In genomic region chr6:43852350-43852864, GRCh38 we compare ENCODE assay signal across 25 cellular contexts.
"Had no signal": no experiment of that assay in that cellular context is flagged by ENCODE, and none has a peak within 500 bp of the region (broad histone marks: within the 10 kb centered on the region; RNA-seq: fewer than 3 reads in every experiment).

No MANE protein-coding gene starts in this region.

- H3K27ac Mint-ChIP-seq: activated CD8-positive, alpha-beta T cell treated with anti-CD3 and anti-CD28 coated beads for 36 hours; activated naive CD4-positive, alpha-beta T cell treated with anti-CD3 and anti-CD28 coated beads, Interleukin-2, amount 50 U/mL, for 72 hours; activated T-helper 17 cell treated with anti-CD3 and anti-CD28 coated beads, Interleukin-2, amount 50 U/mL, for 72 hours; memory B cell; natural killer cell treated with Interleukin-12 subunit alpha and Interleukin-12 subunit beta and Interleukin-15 and Interleukin-18, amount 100 ng/mL, for 72 hours; progenitor cell of endocrine pancreas had no signal

- H2AFZ ChIP-seq: hepatocyte had no signal

- H3K4me1 Mint-ChIP-seq: activated T-helper 17 cell treated with anti-CD3 and anti-CD28 coated beads, Interleukin-2, amount 50 U/mL, for 72 hours; central memory CD8-positive, alpha-beta T cell; memory B cell had no signal

- H3K79me2 ChIP-seq: hepatocyte had no signal

- DNase-seq: activated CD4-positive, alpha-beta T cell treated with anti-CD3 and anti-CD28 coated beads, Interleukin-2, amount 50 U/mL, for 1 hour; activated CD8-positive, alpha-beta T cell treated with anti-CD3 and anti-CD28 coated beads for 36 hours; activated T-cell treated with anti-CD3 and anti-CD28 coated beads, Interleukin-2, amount 50 U/mL, for 4 hours; effector CD8-positive, alpha-beta T cell; gastrocnemius medialis; glutamatergic neuron; islet precursor cell; left ventricle myocardium superior; ovary; retina; spleen; stimulated activated naive CD4-positive, alpha-beta T cell; T-helper 2 cell; tibial artery; uterus had no signal

- H3K4me3 Mint-ChIP-seq: activated CD8-positive, alpha-beta T cell treated with anti-CD3 and anti-CD28 coated beads for 36 hours; activated T-cell treated with anti-CD3 and anti-CD28 coated beads, Interleukin-2, amount 50 U/mL, for 4 hours; activated T-helper 17 cell treated with anti-CD3 and anti-CD28 coated beads, Interleukin-2, amount 50 U/mL, for 72 hours; central memory CD8-positive, alpha-beta T cell; memory B cell; natural killer cell treated with Interleukin-12 subunit alpha and Interleukin-12 subunit beta and Interleukin-15 and Interleukin-18, amount 100 ng/mL, for 72 hours had no signal

- H3K36me3 Mint-ChIP-seq: activated naive CD4-positive, alpha-beta T cell treated with anti-CD3 and anti-CD28 coated beads, Interleukin-2, amount 50 U/mL, for 72 hours; memory B cell; natural killer cell treated with Interleukin-12 subunit alpha and Interleukin-12 subunit beta and Interleukin-15 and Interleukin-18, amount 100 ng/mL, for 72 hours had no signal

- H3K4me1 ChIP-seq: breast epithelium, gastrocnemius medialis, spleen, suprapubic skin, uterus had no signal

- H3K27me3 Mint-ChIP-seq: activated CD8-positive, alpha-beta T cell treated with anti-CD3 and anti-CD28 coated beads for 36 hours; activated T-helper 17 cell treated with anti-CD3 and anti-CD28 coated beads, Interleukin-2, amount 50 U/mL, for 72 hours; progenitor cell of endocrine pancreas had no signal

- H3K27ac ChIP-seq: breast epithelium, gastrocnemius medialis, neutrophil, ovary, spleen, suprapubic skin, tibial artery, uterus had no signal

- H3K9me3 Mint-ChIP-seq: activated CD8-positive, alpha-beta T cell treated with anti-CD3 and anti-CD28 coated beads for 36 hours; activated naive CD4-positive, alpha-beta T cell treated with anti-CD3 and anti-CD28 coated beads, Interleukin-2, amount 50 U/mL, for 72 hours; activated T-cell treated with anti-CD3 and anti-CD28 coated beads, Interleukin-2, amount 50 U/mL, for 4 hours; activated T-helper 17 cell treated with anti-CD3 and anti-CD28 coated beads, Interleukin-2, amount 50 U/mL, for 72 hours; central memory CD8-positive, alpha-beta T cell; memory B cell; natural killer cell treated with Interleukin-12 subunit alpha and Interleukin-12 subunit beta and Interleukin-15 and Interleukin-18, amount 100 ng/mL, for 72 hours had no signal

- ATAC-seq: activated CD8-positive, alpha-beta T cell treated with anti-CD3 and anti-CD28 coated beads for 36 hours; activated naive CD4-positive, alpha-beta T cell treated with anti-CD3 and anti-CD28 coated beads, Interleukin-2, amount 50 U/mL, for 72 hours; activated T-cell treated with anti-CD3 and anti-CD28 coated beads, Interleukin-2, amount 50 U/mL, for 4 hours; activated T-helper 17 cell treated with anti-CD3 and anti-CD28 coated beads, Interleukin-2, amount 50 U/mL, for 72 hours; gastrocnemius medialis; left ventricle myocardium superior; natural killer cell treated with Interleukin-12 subunit alpha and Interleukin-12 subunit beta and Interleukin-15 and Interleukin-18, amount 100 ng/mL, for 72 hours had no signal

- H3K27me3 ChIP-seq: breast epithelium, gastrocnemius medialis, hepatocyte, neutrophil, ovary, spleen, suprapubic skin, tibial artery, uterus had no signal

- H3K4me2 ChIP-seq: hepatocyte had no signal

- H3K4me3 ChIP-seq: breast epithelium, gastrocnemius medialis, hepatocyte, ovary, spleen, suprapubic skin, tibial artery, uterus had no signal

- H3K9me3 ChIP-seq: breast epithelium, gastrocnemius medialis, neutrophil, ovary, spleen, suprapubic skin, tibial artery, uterus had no signal

- H3K36me3 ChIP-seq: breast epithelium, gastrocnemius medialis, neutrophil, ovary, spleen, suprapubic skin, tibial artery, uterus had no signal
